ENCODE assay signal across 9 cellular contexts in genomic region chr4:86831262-86832090, GRCh38. TPM values are rescaled to one million over a fixed set of nuclear protein-coding genes. Genes with fewer than 3 reads are reported as not detected.
DNase-seq lines count a peak whose midpoint lies in the region; ATAC-seq and TF ChIP-seq lines count a peak whose summit lies in the region.
"Had no signal": no experiment of that assay in that cellular context is flagged by ENCODE, and none has a peak within 500 bp of the region (broad histone marks: within the 10 kb centered on the region; RNA-seq: fewer than 3 reads in every experiment).

No MANE protein-coding gene starts in this region.

- no peaks in the 10 kb centered on the region for H3K36me3 Mint-ChIP-seq in Calu3 (ENCODE audit: insufficient read depth, unreplicated experiment)
- peaks cover 10% of the 10 kb centered on the region for H3K36me3 Mint-ChIP-seq in MCF 10A (ENCODE audit: insufficient read depth, unreplicated experiment)
- H3K36me3 Mint-ChIP-seq in nephron progenitor cell (ENCODE audit: low read depth): peaks cover 4% of the 10 kb centered on the region

- 79 to 82% methylated on average over 5 of the region's 5 CpGs for WGBS in aorta, 2 donors

- BruUV-seq in Calu3 (replicated peaks; lab: Mats Ljungman, UMichigan): no TSS peak
- BruUV-seq in MCF 10A (replicated peaks; lab: Mats Ljungman, UMichigan): TSS peak; percentile 67

- H3K27ac Mint-ChIP-seq in Calu3 (ENCODE audit: unreplicated experiment): peak overlapping the region; percentile 83
- peak overlapping the region; percentile 98 for H3K27ac Mint-ChIP-seq in MCF 10A (ENCODE audit: low read depth, unreplicated experiment)
- peak overlapping the region; percentile 97 for H3K27ac Mint-ChIP-seq in nephron progenitor cell

- H3K9me3 ChIP-seq in aorta (ENCODE audit: control insufficient read depth, low read length): no peaks in the 10 kb centered on the region

- no peaks in the 10 kb centered on the region for H3K36me3 ChIP-seq in aorta (ENCODE audit: control insufficient read depth in 1 of 2, insufficient read depth in 2 of 2, low read length in 1 of 2)

- no peak overlapping the region for H3K4me3 ChIP-seq in aorta (ENCODE audit: low read length in 2 of 2)

- DNase-seq in Calu3 (peak; percentile 60), M059J (ENCODE audit: low read depth) (peak; percentile 96), MCF 10A (ENCODE audit: unreplicated experiment) (peak; percentile 97), nephron progenitor cell (no peak), aorta (no peak)
- DNase-seq: anterior cingulate cortex had no signal

- H3K9me3 Mint-ChIP-seq in Calu3 (ENCODE audit: low read depth, unreplicated experiment) (peaks cover 2% of the 10 kb centered on the region), MCF 10A (ENCODE audit: unreplicated experiment) (no peaks in the 10 kb centered on the region), nephron progenitor cell (peaks cover 22% of the 10 kb centered on the region)

- no peak for TF ChIP-seq CTCF in Calu3 (IDR thresholded peaks at IDR 0.05; ENCODE audit: unreplicated experiment)
- no peak for TF ChIP-seq CTCF in MCF 10A (IDR thresholded peaks at IDR 0.05; ENCODE audit: unreplicated experiment)
- TF ChIP-seq CTCF in nephron progenitor cell (IDR thresholded peaks at IDR 0.05): no peak

- no peaks in the 10 kb centered on the region for H3K4me1 ChIP-seq in aorta (ENCODE audit: control insufficient read depth in 1 of 2, insufficient read depth in 2 of 2, low read length in 2 of 2)

- H3K27ac ChIP-seq in aorta (ENCODE audit: low read depth in 1 of 2, low read length in 2 of 2): no peak overlapping the region

- no peaks in the 10 kb centered on the region for H3K27me3 Mint-ChIP-seq in Calu3 (ENCODE audit: unreplicated experiment)
- H3K27me3 Mint-ChIP-seq in MCF 10A (ENCODE audit: insufficient read depth, unreplicated experiment): no peaks in the 10 kb centered on the region
- peaks cover 3% of the 10 kb centered on the region for H3K27me3 Mint-ChIP-seq in nephron progenitor cell (ENCODE audit: low read depth, poor library complexity)

- H3K27me3 ChIP-seq in aorta (ENCODE audit: control insufficient read depth in 1 of 2, insufficient read depth in 2 of 2, low read length in 1 of 2): no peaks in the 10 kb centered on the region

- H3K4me3 Mint-ChIP-seq in Calu3 (ENCODE audit: low read depth, unreplicated experiment) (peak overlapping the region; percentile 39), MCF 10A (ENCODE audit: unreplicated experiment) (peak overlapping the region; percentile 45), nephron progenitor cell (no peak overlapping the region)

- ATAC-seq in GM18517 (IDR thresholded peaks at IDR 0.05; ENCODE audit: unreplicated experiment) (no peak), GM21619 (IDR thresholded peaks at IDR 0.05; ENCODE audit: unreplicated experiment) (no peak), HG03565 (IDR thresholded peaks at IDR 0.05; ENCODE audit: unreplicated experiment) (no peak), aorta (ENCODE audit: low FRiP score) (no peak)

- POLR2A ChIA-PET in MCF 10A (lab: Yijun Ruan, JAX): interaction anchor here (0.5 to 4.6 kb wide), 39 partner anchors 9 to 382 kb away, joined by 3 to 41 read pairs (median 4); partner anchors contain the start of genes C4orf36 and PTPN13

- intact Hi-C loops in Calu3 (cut with micrococcal nuclease; ENCODE audit: unreplicated experiment) (loop anchor here (10.0 kb wide), 1 partner anchor 63 kb away; the partner anchor contains the start of gene C4orf36), MCF 10A (cut with micrococcal nuclease) (loop anchor here (1.0 kb wide), 1 partner anchor 60 kb away; no protein-coding TSS in a partner anchor), aorta (cut with DNase I) (no loop called here)

- H3K4me1 Mint-ChIP-seq in Calu3 (ENCODE audit: low read depth, unreplicated experiment) (peaks cover 25% of the 10 kb centered on the region), MCF 10A (ENCODE audit: insufficient read depth, unreplicated experiment) (peaks cover 18% of the 10 kb centered on the region), nephron progenitor cell (peaks cover 27% of the 10 kb centered on the region)

- CTCF ChIA-PET in Calu3 (lab: Charles Lee) (interaction anchor here (0.6 to 0.8 kb wide), 4 partner anchors 12 to 334 kb away, joined by 3 to 4 read pairs (median 3); no protein-coding TSS in a partner anchor), MCF 10A (lab: Yijun Ruan, JAX) (interaction anchor here (0.6 to 1.9 kb wide), 10 partner anchors 9 to 351 kb away, joined by 3 to 9 read pairs (median 4); no protein-coding TSS in a partner anchor)

RNA-seq across cellular contexts. Expression of gene SLC10A6, which starts 17.7 kb away (rescaled TPM):
- total RNA-seq in Calu3 (2022) (not detected in 2 replicates), MCF 10A (2022) (not detected in 2 replicates), aorta (1 to 10 TPM; 4.2 to 5.4 TPM)
- not detected in 2 replicates for total RNA-seq in M059J (2014; rRNA removed; shearing (Covaris generic))
- not detected for polyA plus RNA-seq in aorta

Comparison
In these comparisons a context has a peak if more than half of its experiments do, and no peak if none do; other contexts are left out.
1. DNase-seq: peak in Calu3 (single experiment), M059J (single experiment) and MCF 10A (single experiment); none in nephron progenitor cell (single experiment) and aorta (0 of 2).
2. intact Hi-C loops: an anchor here in Calu3 (10.0 kb wide) and MCF 10A (1.0 kb wide); none called in aorta.
3. Peak in every context shown above with its lines, with median percentiles within 50 percentile points of each other: H3K27ac Mint-ChIP-seq.